Comparison of ENCODE assay signal across 8 cellular contexts in the genomic region with DNA sequence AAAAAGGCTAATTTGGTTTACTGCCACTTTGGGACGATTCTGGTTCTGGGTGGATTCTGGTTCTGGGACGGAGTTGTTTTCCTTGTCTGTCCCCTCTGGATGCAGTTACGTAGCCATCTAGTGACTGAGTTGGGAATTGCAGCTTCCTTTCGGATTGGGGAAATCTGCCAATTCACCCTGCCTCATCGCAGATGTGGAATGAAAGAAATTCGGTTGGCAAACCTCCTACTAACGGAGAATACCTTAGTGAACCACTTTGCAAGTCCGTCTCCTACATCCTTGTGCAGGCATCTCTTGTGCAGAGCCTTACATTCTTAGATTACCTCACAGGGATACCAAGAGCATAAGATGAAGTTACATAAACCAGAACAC.
DNase-seq lines count a peak whose midpoint lies in the region; ATAC-seq, FAIRE-seq and TF ChIP-seq lines count a peak whose summit lies in the region.

No MANE protein-coding gene starts in this region.

- no peak for TF ChIP-seq CTCF in fibroblast of pulmonary artery (IDR thresholded peaks at IDR 0.05; ENCODE audit: low read length, missing control alignments)
- TF ChIP-seq CTCF in nephron progenitor cell (IDR thresholded peaks at IDR 0.05) = peak; percentile 98

- H3K9me3 Mint-ChIP-seq in nephron progenitor cell = no peaks in the 10 kb centered on the region
- no peaks in the 10 kb centered on the region for H3K9me3 Mint-ChIP-seq in stimulated activated naive CD8-positive, alpha-beta T cell treated with anti-CD3 and anti-CD28 coated beads, Interleukin-15, Interleukin-2, amounts not matched to agents 100 ng/mL and 50 ng/mL, for 24 hours

- in situ Hi-C loops in KBM-7 (cut with MboI; ENCODE audit: low pct_unique_long_range_greater_than_20kb, low sequenced_read_pairs) = loop anchor here (25.0 kb wide), 1 partner anchor 190 kb away; a partner anchor contains a TSS

- peaks cover 24% of the 10 kb centered on the region for H3K4me1 Mint-ChIP-seq in nephron progenitor cell
- peaks cover 58% of the 10 kb centered on the region for H3K4me1 Mint-ChIP-seq in stimulated activated naive CD8-positive, alpha-beta T cell treated with anti-CD3 and anti-CD28 coated beads, Interleukin-15, Interleukin-2, amounts not matched to agents 100 ng/mL and 50 ng/mL, for 24 hours (ENCODE audit: low read depth)

- DNase-seq in D341Med (ENCODE audit: low spot score) = peak; percentile 73
- DNase-seq in KBM-7 = peak; percentile 94
- peak; percentile 77 for DNase-seq in RCC 7860 (ENCODE audit: low spot score)
- DNase-seq in activated T-helper 1 cell treated with anti-CD3 and anti-CD28 coated beads, Interleukin-2, amount 50 U/mL, for 16 hours (ENCODE audit: low read depth in 1 of 2, low spot score in 1 of 2) = peak; percentile 16 to 38
- peak; percentile 95 for DNase-seq in fibroblast of pulmonary artery (ENCODE audit: low read depth)
- DNase-seq in nephron progenitor cell = peak; percentile 79

- H3K4me3 Mint-ChIP-seq in nephron progenitor cell = no peak overlapping the region
- peak overlapping the region; percentile 74 for H3K4me3 Mint-ChIP-seq in stimulated activated naive CD8-positive, alpha-beta T cell treated with anti-CD3 and anti-CD28 coated beads, Interleukin-15, Interleukin-2, amounts not matched to agents 100 ng/mL and 50 ng/mL, for 24 hours

- H3K27me3 Mint-ChIP-seq in nephron progenitor cell (ENCODE audit: low read depth, poor library complexity) = peaks cover 4% of the 10 kb centered on the region
- peaks cover 13% of the 10 kb centered on the region for H3K27me3 Mint-ChIP-seq in stimulated activated naive CD8-positive, alpha-beta T cell treated with anti-CD3 and anti-CD28 coated beads, Interleukin-15, Interleukin-2, amounts not matched to agents 100 ng/mL and 50 ng/mL, for 24 hours

- peak overlapping the region; percentile 48 for H3K4me3 ChIP-seq in fibroblast of pulmonary artery (replicated peaks; ENCODE audit: low read depth, low read length)

- peak; percentile 57 for FAIRE-seq in RCC 7860 (lab: Jason Lieb, UNC)

- H3K36me3 Mint-ChIP-seq in nephron progenitor cell (ENCODE audit: low read depth) = no peaks in the 10 kb centered on the region
- H3K36me3 Mint-ChIP-seq in stimulated activated naive CD8-positive, alpha-beta T cell treated with anti-CD3 and anti-CD28 coated beads, Interleukin-15, Interleukin-2, amounts not matched to agents 100 ng/mL and 50 ng/mL, for 24 hours (ENCODE audit: low read depth) = no peaks in the 10 kb centered on the region

- H3K27ac Mint-ChIP-seq in nephron progenitor cell = no peak overlapping the region
- H3K27ac Mint-ChIP-seq in stimulated activated naive CD8-positive, alpha-beta T cell treated with anti-CD3 and anti-CD28 coated beads, Interleukin-15, Interleukin-2, amounts not matched to agents 100 ng/mL and 50 ng/mL, for 24 hours = peak overlapping the region; percentile 46

- ATAC-seq in HG03108 (IDR thresholded peaks at IDR 0.05; ENCODE audit: unreplicated experiment) = no peak

Comparison
In these comparisons a context has a peak if more than half of its experiments do, and no peak if none do; other contexts are left out.
1. DNase-seq: peak in every context shown above with its lines; median percentile 95 in fibroblast of pulmonary artery; 94 in KBM-7; 79 in nephron progenitor cell; 77 in RCC 7860; 73 in D341Med; 27 in activated T-helper 1 cell treated with anti-CD3 and anti-CD28 coated beads, Interleukin-2, amount 50 U/mL, for 16 hours.